Comparison of ENCODE assay signal across 9 cellular contexts in the genomic region with DNA sequence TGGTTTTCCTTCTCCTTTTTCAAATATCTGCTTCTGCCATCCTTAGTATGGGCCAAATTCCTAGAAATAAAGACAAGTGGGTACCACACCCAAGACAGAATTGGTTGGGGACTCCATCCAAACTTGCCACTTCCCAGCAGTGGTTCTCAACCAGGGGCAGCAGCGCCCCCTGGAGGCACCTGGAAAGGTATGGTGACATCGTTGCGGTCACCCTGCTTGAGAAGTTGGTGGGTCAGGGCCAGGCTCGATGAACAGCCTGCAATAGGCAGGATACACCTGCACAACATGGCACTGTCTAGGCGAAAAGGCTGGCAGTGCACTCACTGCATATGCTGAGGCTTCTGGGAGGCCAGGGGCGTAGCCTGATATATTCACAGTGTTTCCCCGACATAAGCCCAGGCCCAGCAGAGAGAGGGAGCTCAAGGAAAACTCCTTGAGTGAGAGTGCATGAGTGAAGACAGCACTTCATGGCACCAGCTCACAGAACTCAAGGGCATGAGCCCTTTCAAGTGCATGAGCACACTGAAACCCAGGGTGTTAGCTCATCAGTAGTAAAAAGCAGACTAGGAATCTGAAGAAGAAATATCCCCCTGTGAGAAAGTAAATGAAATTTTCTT. TPM values are rescaled to one million over a fixed set of nuclear protein-coding genes. Genes with fewer than 3 reads are reported as not detected.
DNase-seq lines count a peak whose midpoint lies in the region; ATAC-seq and TF ChIP-seq lines count a peak whose summit lies in the region.
"Had no signal": no experiment of that assay in that cellular context is flagged by ENCODE, and none has a peak within 500 bp of the region (broad histone marks: within the 10 kb centered on the region; RNA-seq: fewer than 3 reads in every experiment).

No MANE protein-coding gene starts in this region.

- no peaks in the 10 kb centered on the region for H3K9me2 ChIP-seq in HCT116 (ENCODE audit: insufficient read depth)

- no peaks in the 10 kb centered on the region for H3K36me3 Mint-ChIP-seq in Calu3 (ENCODE audit: insufficient read depth, unreplicated experiment)

- no peak overlapping the region for H3K27ac ChIP-seq in HCT116 (ENCODE audit: low read depth, low read length)

- H3K4me3 ChIP-seq in HCT116 (replicated peaks in 1 of 2; ENCODE audit: low read depth in 1 of 2, low read length in 2 of 2), result no peak overlapping the region
- H3K4me3 ChIP-seq: SJSA1 had no signal

- H3K36me3 ChIP-seq in HCT116 (ENCODE audit: control insufficient read depth in 1 of 2, insufficient read depth in 2 of 2, low read length in 2 of 2), result no peaks in the 10 kb centered on the region
- H3K36me3 ChIP-seq: SJSA1 had no signal

- RAD21 ChIA-PET in HCT116 (lab: Charles Lee; ENCODE audit: low non-redundant PET in 1 of 2, low total read pairs in 2 of 2, uncharacterized antibody in 2 of 2, unreplicated experiment in 2 of 2), result no interaction called here

- H3K9me3 Mint-ChIP-seq in Calu3 (ENCODE audit: low read depth, unreplicated experiment), result peaks cover 5% of the 10 kb centered on the region

- no peak overlapping the region for H2AFZ ChIP-seq in HCT116 (ENCODE audit: low read depth, low read length, poor library complexity, severe bottlenecking)

- H4K20me1 ChIP-seq in HCT116 (ENCODE audit: insufficient read depth), result no peaks in the 10 kb centered on the region

- no peaks in the 10 kb centered on the region for H3K4me1 Mint-ChIP-seq in Calu3 (ENCODE audit: low read depth, unreplicated experiment)

- no peak overlapping the region for H3K9ac ChIP-seq in HCT116 (ENCODE audit: low read length)

- CTCF ChIA-PET in Calu3 (lab: Charles Lee), result interaction anchor here (0.7 kb wide), 1 partner anchor 26 kb away, joined by 3 read pairs; no protein-coding TSS in a partner anchor
- CTCF ChIA-PET in HCT116 (lab: Charles Lee), result interaction anchor here (0.7 to 1.7 kb wide), 6 partner anchors 9 to 55 kb away, joined by 3 to 7 read pairs (median 4); no protein-coding TSS in a partner anchor

- H3K27me3 Mint-ChIP-seq in Calu3 (ENCODE audit: unreplicated experiment), result peaks cover 16% of the 10 kb centered on the region

- no peaks in the 10 kb centered on the region for H3K4me1 ChIP-seq in HCT116 (ENCODE audit: control insufficient read depth in 1 of 2, insufficient read depth in 2 of 2, low read length in 2 of 2)

- H3K4me2 ChIP-seq in HCT116 (ENCODE audit: low read length), result no peak overlapping the region; the same call in 1 of the 2 replicates

- peak; percentile 73 for TF ChIP-seq RAD21 in HCT116 (IDR thresholded peaks at IDR 0.05; ENCODE audit: low read depth)

- no peaks in the 10 kb centered on the region for H3K79me2 ChIP-seq in HCT116 (ENCODE audit: insufficient read depth, low read length)

- H3K27ac Mint-ChIP-seq in Calu3 (ENCODE audit: unreplicated experiment), result no peak overlapping the region

- DNase-seq in Calu3 (peak; percentile 43), HCT116 (ENCODE audit: low read depth, low spot score) (peak; percentile 31), omental fat pad (ENCODE audit: low spot score) (peak; percentile 43), NCI-H446 treated with DMSO at 0.1 percent for 48 hours (lab: John Stamatoyannopoulos, UW) (no peak)

- no peak overlapping the region for H3K4me3 Mint-ChIP-seq in Calu3 (ENCODE audit: low read depth, unreplicated experiment)

- intact Hi-C loops in Calu3 (cut with micrococcal nuclease; ENCODE audit: unreplicated experiment), result no loop called here
- intact Hi-C loops in HCT116 (cut with micrococcal nuclease), result no loop called here

- BruUV-seq in Calu3 (replicated peaks; lab: Mats Ljungman, UMichigan) (no TSS peak), HCT116 (replicated peaks; lab: Mats Ljungman, UMichigan) (no TSS peak)

- H3K27me3 ChIP-seq in HCT116 (ENCODE audit: insufficient read depth, low read length), result peaks cover 27% of the 10 kb centered on the region; the same call in 1 of the 2 replicates
- H3K27me3 ChIP-seq: SJSA1 had no signal

- no peaks in the 10 kb centered on the region for H3K9me3 ChIP-seq in HCT116 (ENCODE audit: control insufficient read depth in 1 of 2, insufficient read depth in 1 of 2, low read depth in 1 of 2, low read length in 2 of 2)
- H3K9me3 ChIP-seq: SJSA1 had no signal

- POLR2A ChIA-PET in HCT116 (lab: Charles Lee), result no interaction called here

- no peak for TF ChIP-seq POLR2A in HCT116 (IDR thresholded peaks at IDR 0.05; ENCODE audit: borderline replicate concordance, extremely low read depth, insufficient read depth, insufficient read length)

- ATAC-seq in HCT116 (peak; percentile 97), SK-N-SH treated with all-trans-retinoic acid at 6 μM for 48 hours (peak; percentile 94), esophagus mucosa (peak; percentile 52), omental fat pad (ENCODE audit: low FRiP score) (no peak), GM21786 (IDR thresholded peaks at IDR 0.05; ENCODE audit: unreplicated experiment) (no peak), HG03097 (IDR thresholded peaks at IDR 0.05; ENCODE audit: low FRiP score, unreplicated experiment) (no peak)

- peak; percentile 50 for TF ChIP-seq CTCF in Calu3 (IDR thresholded peaks at IDR 0.05; ENCODE audit: unreplicated experiment)
- TF ChIP-seq CTCF in HCT116 (IDR thresholded peaks at IDR 0.05 in 2 of 3, conservative IDR thresholded peaks at IDR 0.05 in 1 of 3; ENCODE audit: borderline replicate concordance in 1 of 3, insufficient read depth in 1 of 3, low read depth in 2 of 3, low read length in 2 of 3), result peak; percentile 65 to 99 (median 96); a peak in 5 of 6 replicates
- no peak for TF ChIP-seq CTCF in omental fat pad (IDR thresholded peaks at IDR 0.05)

TF ChIP-seq in HCT116, 20 proteins besides CTCF, POLR2A, EP300 and RAD21 (continues in another document):
- no peak for TF ChIP-seq YY1 (IDR thresholded peaks at IDR 0.05; ENCODE audit: extremely low read depth, insufficient replicate concordance, low read depth, low read length)
- no peak for TF ChIP-seq REST (IDR thresholded peaks at IDR 0.05; ENCODE audit: low read depth)
- TF ChIP-seq POLR2AphosphoS5 (IDR thresholded peaks at IDR 0.05; ENCODE audit: low read depth, low read length), result no peak
- no peak for TF ChIP-seq SP1 (IDR thresholded peaks at IDR 0.05; ENCODE audit: low read depth)

TF ChIP-seq in SK-N-SH treated with all-trans-retinoic acid at 6 μM for 48 hours, 23 proteins besides CTCF, POLR2A, EP300 and RAD21:
- TF ChIP-seq ZNF8 (CRISPR knock-in tag; IDR thresholded peaks at IDR 0.05), result no peak
- no peak for TF ChIP-seq TCF4 (CRISPR knock-in tag; IDR thresholded peaks at IDR 0.05; ENCODE audit: borderline replicate concordance)
- TF ChIP-seq RARB (CRISPR knock-in tag; IDR thresholded peaks at IDR 0.05), result no peak
- TF ChIP-seq POU6F1 (CRISPR knock-in tag; IDR thresholded peaks at IDR 0.05; ENCODE audit: borderline replicate concordance, low read depth), result no peak
- TF ChIP-seq ZFP30 (CRISPR knock-in tag; IDR thresholded peaks at IDR 0.05), result no peak

RNA-seq across cellular contexts. Expression of gene CMC2, which starts 57.7 kb away (rescaled TPM):
- total RNA-seq in Calu3 (2022) (111 and 123 TPM in 2 replicates), HCT116 (2021; ENCODE audit: unreplicated experiment) (119 TPM), esophagus mucosa (36.3 TPM), omental fat pad (10 to 100 TPM; 32.9 to 43.5 (median 34.0) TPM)
- 168 and 188 TPM in 2 replicates for polyA plus RNA-seq in HCT116 (2012)

RNA-seq across cellular contexts. Expression of gene CENPN, which starts 58.0 kb away (rescaled TPM):
- 72.2 and 81.5 TPM in 2 replicates for total RNA-seq in Calu3 (2022)
- total RNA-seq in HCT116 (2021; ENCODE audit: unreplicated experiment), result 76.7 TPM
- 43.1 and 72.3 TPM in 2 replicates for polyA plus RNA-seq in HCT116 (2012)
- 17.6 TPM for total RNA-seq in esophagus mucosa
- 10 to 100 TPM in 1 of 4 donors, 1 to 10 TPM in 3; 4.5 to 12.0 (median 8.4) TPM for total RNA-seq in omental fat pad

Comparison
In these comparisons a context has a peak if more than half of its experiments do, and no peak if none do; other contexts are left out.
1. CTCF ChIP-seq: peak in Calu3 (single experiment) and HCT116 (3 of 3); none in omental fat pad (0 of 3).
2. ATAC-seq: peak in HCT116 (single experiment), SK-N-SH treated with all-trans-retinoic acid at 6 μM for 48 hours (single experiment) and esophagus mucosa (single experiment); none in omental fat pad (single experiment), GM21786 (single experiment) and HG03097 (single experiment).